1 cellular context compared by ENCODE assay signal in the genomic region with DNA sequence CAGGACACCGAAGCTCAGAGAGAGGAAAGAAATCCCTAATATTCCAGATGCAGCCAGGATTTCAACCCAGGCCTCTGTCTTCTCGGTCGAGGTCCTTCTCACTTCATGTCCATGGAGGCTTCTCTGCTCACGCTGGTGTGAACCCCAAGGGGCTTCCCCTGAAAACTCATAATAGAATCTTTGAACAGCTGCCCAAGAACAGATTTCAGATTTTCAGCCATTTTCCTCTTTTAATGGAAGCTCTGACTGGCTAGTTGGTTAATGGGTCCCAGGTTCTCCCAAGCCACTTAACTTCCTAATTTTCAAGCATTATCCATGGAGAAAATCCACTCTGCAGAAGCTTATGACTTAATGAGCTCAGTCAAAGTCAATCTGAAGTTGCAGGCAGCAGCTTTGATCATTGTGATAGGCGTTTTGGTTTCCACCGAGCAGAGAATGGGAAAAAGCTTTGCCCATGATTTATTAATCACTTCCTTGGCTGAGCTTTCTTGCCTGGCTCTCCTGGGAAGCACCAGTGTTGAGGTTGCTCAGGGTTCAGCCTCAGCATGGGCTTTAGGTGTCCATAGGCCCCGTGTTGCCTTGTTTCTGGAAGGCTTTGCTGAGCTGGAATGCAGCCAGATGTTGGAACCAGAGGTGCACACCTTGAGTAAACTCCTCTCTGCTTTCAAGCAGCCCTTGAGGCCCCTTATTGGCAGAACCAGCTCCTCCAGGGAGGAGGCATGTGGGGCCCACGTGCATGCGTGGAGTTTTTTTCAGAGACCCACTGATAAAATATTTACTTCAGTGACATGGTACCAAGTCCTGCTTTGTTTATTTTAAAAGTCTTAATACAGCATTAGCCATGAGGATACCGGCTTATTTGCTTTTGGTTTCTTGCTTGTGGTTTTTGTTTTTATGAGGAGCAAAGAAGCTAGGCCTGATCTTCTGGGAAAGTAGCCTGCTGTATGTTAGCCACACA.
TF ChIP-seq lines count a peak whose summit lies in the region.

No MANE protein-coding gene starts in this region.

TF ChIP-seq in IMR-90, 13 proteins besides CTCF, POLR2A, EP300 and RAD21:
- TF ChIP-seq RFX5 (IDR thresholded peaks at IDR 0.05; ENCODE audit: low read depth, low read length) (no peak), RCOR1 (IDR thresholded peaks at IDR 0.05; ENCODE audit: insufficient replicate concordance, low read length) (no peak), MAZ (IDR thresholded peaks at IDR 0.05; ENCODE audit: borderline replicate concordance, low read depth, low read length) (no peak)
